ENCODE assay signal across 1 cellular context in genomic region chr5:146402949-146403348, GRCh38.
TF ChIP-seq lines count a peak whose summit lies in the region.

No MANE protein-coding gene starts in this region.

TF ChIP-seq in GM23338, 12 proteins besides CTCF, POLR2A, EP300 and RAD21 (continued from another document):
- TF ChIP-seq ZNF462 (CRISPR knock-in tag; IDR thresholded peaks at IDR 0.05) (no peak), EZH2 (IDR thresholded peaks at IDR 0.05; ENCODE audit: low read depth, unreplicated experiment) (no peak), ZNF114 (CRISPR knock-in tag; IDR thresholded peaks at IDR 0.05) (no peak), STAT1 (IDR thresholded peaks at IDR 0.05; ENCODE audit: unreplicated experiment) (no peak), NANOG (IDR thresholded peaks at IDR 0.05; ENCODE audit: borderline replicate concordance) (no peak), POLR2AphosphoS5 (IDR thresholded peaks at IDR 0.05; ENCODE audit: low read depth) (no peak), ZNF331 (CRISPR knock-in tag; IDR thresholded peaks at IDR 0.05; ENCODE audit: low read depth) (no peak)
- TF ChIP-seq, protein P1, sequence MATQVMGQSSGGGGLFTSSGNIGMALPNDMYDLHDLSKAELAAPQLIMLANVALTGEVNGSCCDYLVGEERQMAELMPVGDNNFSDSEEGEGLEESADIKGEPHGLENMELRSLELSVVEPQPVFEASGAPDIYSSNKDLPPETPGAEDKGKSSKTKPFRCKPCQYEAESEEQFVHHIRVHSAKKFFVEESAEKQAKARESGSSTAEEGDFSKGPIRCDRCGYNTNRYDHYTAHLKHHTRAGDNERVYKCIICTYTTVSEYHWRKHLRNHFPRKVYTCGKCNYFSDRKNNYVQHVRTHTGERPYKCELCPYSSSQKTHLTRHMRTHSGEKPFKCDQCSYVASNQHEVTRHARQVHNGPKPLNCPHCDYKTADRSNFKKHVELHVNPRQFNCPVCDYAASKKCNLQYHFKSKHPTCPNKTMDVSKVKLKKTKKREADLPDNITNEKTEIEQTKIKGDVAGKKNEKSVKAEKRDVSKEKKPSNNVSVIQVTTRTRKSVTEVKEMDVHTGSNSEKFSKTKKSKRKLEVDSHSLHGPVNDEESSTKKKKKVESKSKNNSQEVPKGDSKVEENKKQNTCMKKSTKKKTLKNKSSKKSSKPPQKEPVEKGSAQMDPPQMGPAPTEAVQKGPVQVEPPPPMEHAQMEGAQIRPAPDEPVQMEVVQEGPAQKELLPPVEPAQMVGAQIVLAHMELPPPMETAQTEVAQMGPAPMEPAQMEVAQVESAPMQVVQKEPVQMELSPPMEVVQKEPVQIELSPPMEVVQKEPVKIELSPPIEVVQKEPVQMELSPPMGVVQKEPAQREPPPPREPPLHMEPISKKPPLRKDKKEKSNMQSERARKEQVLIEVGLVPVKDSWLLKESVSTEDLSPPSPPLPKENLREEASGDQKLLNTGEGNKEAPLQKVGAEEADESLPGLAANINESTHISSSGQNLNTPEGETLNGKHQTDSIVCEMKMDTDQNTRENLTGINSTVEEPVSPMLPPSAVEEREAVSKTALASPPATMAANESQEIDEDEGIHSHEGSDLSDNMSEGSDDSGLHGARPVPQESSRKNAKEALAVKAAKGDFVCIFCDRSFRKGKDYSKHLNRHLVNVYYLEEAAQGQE (IDR thresholded peaks at IDR 0.05; ENCODE audit: unreplicated experiment): no peak
TF ChIP-seq in GM23338: peak in this region for 0.
